In the genomic region with DNA sequence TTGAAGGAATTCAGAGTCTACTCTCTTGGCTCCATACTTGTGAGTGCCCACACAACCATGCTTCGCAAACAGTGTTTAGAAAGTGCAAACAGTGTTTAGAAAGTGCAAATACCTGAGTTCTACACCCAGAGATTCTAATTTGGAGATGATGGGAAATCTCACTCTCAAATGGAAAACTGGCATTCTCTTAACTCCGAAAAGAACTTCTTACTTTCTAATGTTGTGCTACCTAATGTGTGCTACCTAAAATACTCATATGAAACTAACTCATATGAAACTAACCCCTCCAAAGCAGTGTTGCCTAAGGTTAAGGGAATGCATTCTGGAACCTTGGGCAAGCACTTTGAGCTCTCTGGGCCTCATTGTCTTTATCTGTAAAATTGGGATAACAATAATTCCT, we compare ENCODE assay signal across 34 cellular contexts.
"Had no signal": no experiment of that assay in that cellular context is flagged by ENCODE, and none has a peak within 500 bp of the region (broad histone marks: within the 10 kb centered on the region; RNA-seq: fewer than 3 reads in every experiment).

No MANE protein-coding gene starts in this region.

- H3K36me3 ChIP-seq: MG63 had no signal

- DNase-seq: Karpas-422, Kasumi-1, MG63, MM.1S, MV-4-11, NCI-H1048, NCI-H1092, NCI-H1092 treated with DMSO at 0.1 percent for 48 hours, NCI-H1105, NCI-H1105 treated with DMSO at 0.1 percent for 48 hours, NCI-H1417, NCI-H1417 treated with DMSO at 0.1 percent for 48 hours, NCI-H1436, NCI-H1436 treated with DMSO at 0.1 percent for 48 hours, NCI-H146, NCI-H1694, NCI-H1694 treated with DMSO at 0.1 percent for 48 hours, NCI-H187, NCI-H187 treated with DMSO at 0.1 percent for 48 hours, NCI-H1930, NCI-H2029, NCI-H2029 treated with DMSO at 0.1 percent for 48 hours, NCI-H2081, NCI-H2081 treated with DMSO at 0.1 percent for 48 hours, NCI-H2107, NCI-H2171, NCI-H2171 treated with DMSO at 0.1 percent for 48 hours, NCI-H2227 treated with DMSO at 0.1 percent for 48 hours, NCI-H226, NCI-H345, NCI-H446, NCI-H446 treated with DMSO at 0.1 percent for 48 hours, NCI-H510A, NCI-H510A treated with DMSO at 0.1 percent for 48 hours had no signal

- H3K4me3 ChIP-seq: MG63 had no signal
